ENCODE assay signal across 7 cellular contexts in genomic region chr6:26239415-26239814, GRCh38.
DNase-seq lines count a peak whose midpoint lies in the region; ATAC-seq and TF ChIP-seq lines count a peak whose summit lies in the region.
"Not testable (repeated sequence)": the region's sequence is repeated elsewhere in the genome, so short reads cannot be mapped to it uniquely, and the experiment has no call there.

No MANE protein-coding gene starts in this region.

- CTCF ChIA-PET in activated CD8-positive, alpha-beta T cell treated with anti-CD3 and anti-CD28 coated beads, Interleukin-2, amount 10 ng/mL, durations not matched to agents 7 days and 5 days (lab: Charles Lee), result not testable (repeated sequence)

- ATAC-seq in activated CD8-positive, alpha-beta T cell treated with anti-CD3 and anti-CD28 coated beads, Interleukin-2, amount 10 ng/mL, durations not matched to agents 7 days and 5 days; activated naive CD8-positive, alpha-beta T cell treated with anti-CD3 and anti-CD28 coated beads, Interleukin-2, amount 50 U/mL, for 24 hours; natural killer cell treated with Interleukin-12 subunit alpha and Interleukin-12 subunit beta and Interleukin-15 and Interleukin-18, amount 100 ng/mL, for 72 hours: not testable (repeated sequence)

- not testable (repeated sequence) for H3K27ac Mint-ChIP-seq in HFFc6
- peak overlapping the region; percentile 45 for H3K27ac Mint-ChIP-seq in T-helper 1 cell treated with Interleukin-12 subunit alpha and Interleukin-12 subunit beta and Interleukin-4 antibody, amounts not matched to agents 30 μg/mL and 1 μg/mL, for 36 hours
- peak overlapping the region; percentile 68 for H3K27ac Mint-ChIP-seq in activated CD8-positive, alpha-beta T cell treated with anti-CD3 and anti-CD28 coated beads, Interleukin-2, amount 10 ng/mL, durations not matched to agents 7 days and 5 days
- H3K27ac Mint-ChIP-seq in activated naive CD8-positive, alpha-beta T cell treated with anti-CD3 and anti-CD28 coated beads, Interleukin-2, amount 50 U/mL, for 24 hours, result peak overlapping the region; percentile 96
- peak overlapping the region; percentile 90 for H3K27ac Mint-ChIP-seq in endothelial cell (ENCODE audit: unreplicated experiment)
- peak overlapping the region; percentile 99 to 100 for H3K27ac Mint-ChIP-seq in natural killer cell treated with Interleukin-12 subunit alpha and Interleukin-12 subunit beta and Interleukin-15 and Interleukin-18, amount 100 ng/mL, for 72 hours

- peak overlapping the region; percentile 87; the same call in 1 of the 2 replicates for H3K4me3 Mint-ChIP-seq in HFFc6
- H3K4me3 Mint-ChIP-seq in T-helper 1 cell treated with Interleukin-12 subunit alpha and Interleukin-12 subunit beta and Interleukin-4 antibody, amounts not matched to agents 30 μg/mL and 1 μg/mL, for 36 hours; activated CD8-positive, alpha-beta T cell treated with anti-CD3 and anti-CD28 coated beads, Interleukin-2, amount 10 ng/mL, durations not matched to agents 7 days and 5 days; endothelial cell (ENCODE audit: unreplicated experiment); natural killer cell treated with Interleukin-12 subunit alpha and Interleukin-12 subunit beta and Interleukin-15 and Interleukin-18, amount 100 ng/mL, for 72 hours: not testable (repeated sequence)
- peak overlapping the region; percentile 82 for H3K4me3 Mint-ChIP-seq in activated naive CD8-positive, alpha-beta T cell treated with anti-CD3 and anti-CD28 coated beads, Interleukin-2, amount 50 U/mL, for 24 hours

- not testable (repeated sequence) for H3K36me3 Mint-ChIP-seq in HFFc6 (ENCODE audit: low read depth); T-helper 1 cell treated with Interleukin-12 subunit alpha and Interleukin-12 subunit beta and Interleukin-4 antibody, amounts not matched to agents 30 μg/mL and 1 μg/mL, for 36 hours (ENCODE audit: low read depth); activated naive CD8-positive, alpha-beta T cell treated with anti-CD3 and anti-CD28 coated beads, Interleukin-2, amount 50 U/mL, for 24 hours (ENCODE audit: low read depth); endothelial cell (ENCODE audit: low read depth, unreplicated experiment); natural killer cell treated with Interleukin-12 subunit alpha and Interleukin-12 subunit beta and Interleukin-15 and Interleukin-18, amount 100 ng/mL, for 72 hours
- peaks cover 14% of the 10 kb centered on the region for H3K36me3 Mint-ChIP-seq in activated CD8-positive, alpha-beta T cell treated with anti-CD3 and anti-CD28 coated beads, Interleukin-2, amount 10 ng/mL, durations not matched to agents 7 days and 5 days (ENCODE audit: low read depth)

- not testable (repeated sequence) for TF ChIP-seq CTCF in HFFc6 (IDR thresholded peaks at IDR 0.05); endothelial cell (IDR thresholded peaks at IDR 0.05; ENCODE audit: unreplicated experiment)

- H3K4me1 ChIP-seq in BLaER1, result peaks cover 17% of the 10 kb centered on the region

- H3K27me3 ChIP-seq in BLaER1, result peaks cover 27% of the 10 kb centered on the region

- peak overlapping the region; percentile 59; the same call in 1 of the 2 replicates for H3K4me3 ChIP-seq in BLaER1

- H3K36me3 ChIP-seq in BLaER1, result not testable (repeated sequence)

- peaks cover 34% of the 10 kb centered on the region for H3K9me3 ChIP-seq in BLaER1

- H4K20me1 ChIP-seq in BLaER1, result not testable (repeated sequence)

- H3K4me1 Mint-ChIP-seq in HFFc6 (ENCODE audit: low read depth), result peaks cover 42% of the 10 kb centered on the region
- peaks cover 40% of the 10 kb centered on the region for H3K4me1 Mint-ChIP-seq in T-helper 1 cell treated with Interleukin-12 subunit alpha and Interleukin-12 subunit beta and Interleukin-4 antibody, amounts not matched to agents 30 μg/mL and 1 μg/mL, for 36 hours (ENCODE audit: low read depth)
- peaks cover 43% of the 10 kb centered on the region for H3K4me1 Mint-ChIP-seq in activated CD8-positive, alpha-beta T cell treated with anti-CD3 and anti-CD28 coated beads, Interleukin-2, amount 10 ng/mL, durations not matched to agents 7 days and 5 days (ENCODE audit: low read depth)
- peaks cover 36% of the 10 kb centered on the region for H3K4me1 Mint-ChIP-seq in activated naive CD8-positive, alpha-beta T cell treated with anti-CD3 and anti-CD28 coated beads, Interleukin-2, amount 50 U/mL, for 24 hours
- not testable (repeated sequence) for H3K4me1 Mint-ChIP-seq in endothelial cell (ENCODE audit: unreplicated experiment)
- H3K4me1 Mint-ChIP-seq in natural killer cell treated with Interleukin-12 subunit alpha and Interleukin-12 subunit beta and Interleukin-15 and Interleukin-18, amount 100 ng/mL, for 72 hours (ENCODE audit: low read depth in 2 of 2), result peaks cover 32 to 41% of the 10 kb centered on the region in 2 donors

- not testable (repeated sequence) for DNase-seq in HFFc6; activated naive CD8-positive, alpha-beta T cell treated with anti-CD3 and anti-CD28 coated beads, Interleukin-2, amount 50 U/mL, for 24 hours; endothelial cell (ENCODE audit: low spot score); natural killer cell treated with Interleukin-12 subunit alpha and Interleukin-12 subunit beta and Interleukin-15 and Interleukin-18, amount 100 ng/mL, for 72 hours (ENCODE audit: low spot score)
- peak; percentile 13 for DNase-seq in activated CD8-positive, alpha-beta T cell treated with anti-CD3 and anti-CD28 coated beads, Interleukin-2, amount 10 ng/mL, durations not matched to agents 7 days and 5 days

- not testable (repeated sequence) for H3K27ac ChIP-seq in BLaER1

- H3K27me3 Mint-ChIP-seq in HFFc6 (ENCODE audit: insufficient read depth); T-helper 1 cell treated with Interleukin-12 subunit alpha and Interleukin-12 subunit beta and Interleukin-4 antibody, amounts not matched to agents 30 μg/mL and 1 μg/mL, for 36 hours (ENCODE audit: low read depth); activated CD8-positive, alpha-beta T cell treated with anti-CD3 and anti-CD28 coated beads, Interleukin-2, amount 10 ng/mL, durations not matched to agents 7 days and 5 days (ENCODE audit: low read depth); activated naive CD8-positive, alpha-beta T cell treated with anti-CD3 and anti-CD28 coated beads, Interleukin-2, amount 50 U/mL, for 24 hours; endothelial cell (ENCODE audit: unreplicated experiment); natural killer cell treated with Interleukin-12 subunit alpha and Interleukin-12 subunit beta and Interleukin-15 and Interleukin-18, amount 100 ng/mL, for 72 hours: not testable (repeated sequence)

- H3K4me2 ChIP-seq in BLaER1, result not testable (repeated sequence)

- H3K9ac ChIP-seq in BLaER1, result not testable (repeated sequence)

- H3K9me3 Mint-ChIP-seq in HFFc6; T-helper 1 cell treated with Interleukin-12 subunit alpha and Interleukin-12 subunit beta and Interleukin-4 antibody, amounts not matched to agents 30 μg/mL and 1 μg/mL, for 36 hours; activated CD8-positive, alpha-beta T cell treated with anti-CD3 and anti-CD28 coated beads, Interleukin-2, amount 10 ng/mL, durations not matched to agents 7 days and 5 days (ENCODE audit: insufficient read depth); activated naive CD8-positive, alpha-beta T cell treated with anti-CD3 and anti-CD28 coated beads, Interleukin-2, amount 50 U/mL, for 24 hours; endothelial cell (ENCODE audit: unreplicated experiment); natural killer cell treated with Interleukin-12 subunit alpha and Interleukin-12 subunit beta and Interleukin-15 and Interleukin-18, amount 100 ng/mL, for 72 hours: not testable (repeated sequence)

- POLR2A ChIA-PET in activated CD8-positive, alpha-beta T cell treated with anti-CD3 and anti-CD28 coated beads, Interleukin-2, amount 10 ng/mL, durations not matched to agents 7 days and 5 days (lab: Charles Lee), result interaction anchor here (0.6 to 6.8 kb wide), 8 partner anchors 12 to 894 kb away, joined by 3 to 118 read pairs (median 16); a partner anchor contains a TSS
